In the genomic region with DNA sequence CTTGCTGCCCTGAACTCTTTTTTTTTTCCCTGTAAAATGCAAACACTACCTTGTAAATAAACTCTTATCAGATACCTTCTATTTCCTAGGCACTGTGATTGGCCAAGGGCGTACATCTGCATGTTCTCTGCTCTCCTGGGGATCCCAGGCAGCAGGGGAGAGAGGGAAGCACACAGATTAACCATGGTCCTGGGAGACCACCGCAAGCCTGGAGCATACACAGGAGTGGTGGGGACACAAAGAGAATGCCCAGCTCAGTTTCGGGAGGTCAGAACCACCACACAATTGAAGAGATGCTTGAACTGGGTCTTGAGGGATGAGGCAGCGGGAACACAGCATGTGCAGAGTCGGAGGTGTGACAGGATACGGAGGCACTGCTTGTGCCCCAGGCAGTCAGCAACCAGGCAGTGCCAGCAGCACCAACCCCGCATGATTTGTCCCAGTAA, we compare ENCODE assay signal across 20 cellular contexts.
"Had no signal": no experiment of that assay in that cellular context is flagged by ENCODE, and none has a peak within 500 bp of the region (broad histone marks: within the 10 kb centered on the region; RNA-seq: fewer than 3 reads in every experiment).

No MANE protein-coding gene starts in this region.

- FAIRE-seq: bronchial epithelial cell, endothelial cell of umbilical vein had no signal

- H3K36me3 ChIP-seq: esophagus squamous epithelium, lower lobe of right lung, transverse colon, vagina, WERI-Rb-1 had no signal

- DNase-seq: activated CD4-positive, alpha-beta memory T cell treated with anti-CD3 and anti-CD28 coated beads for 36 hours; activated CD4-positive, alpha-beta T cell treated with anti-CD3 and anti-CD28 coated beads for 4 hours; activated T-cell treated with anti-CD3 and anti-CD28 coated beads for 4 hours; effector CD8-positive, alpha-beta T cell; esophagus squamous epithelium; hippocampal formation; islet precursor cell; lower lobe of right lung; stimulated activated CD4-positive, alpha-beta T cell treated with anti-CD3 and anti-CD28 coated beads, Interleukin-2, amount 100 ng/mL, for 24 hours; stimulated activated naive CD8-positive, alpha-beta T cell treated with anti-CD3 and anti-CD28 coated beads, Interleukin-15, Interleukin-2, amounts not matched to agents 100 U/mL and 50 U/mL, for 24 hours; T-helper 17 cell; transverse colon; WERI-Rb-1 had no signal

- H3K9me3 ChIP-seq: esophagus squamous epithelium, lower lobe of right lung, transverse colon, vagina had no signal

- H3K4me3 ChIP-seq: esophagus squamous epithelium, lower lobe of right lung, transverse colon, vagina had no signal

- H3K4me1 ChIP-seq: lower lobe of right lung had no signal

- H3K4me1 Mint-ChIP-seq: T-helper 17 cell had no signal

- ATAC-seq: lower lobe of right lung; natural killer cell treated with Interleukin-12 subunit alpha and Interleukin-12 subunit beta and Interleukin-15 and Interleukin-18, amount 100 ng/mL, for 72 hours; stimulated activated naive CD8-positive, alpha-beta T cell treated with anti-CD3 and anti-CD28 coated beads, Interleukin-15, Interleukin-2, amounts not matched to agents 100 U/mL and 50 U/mL, for 24 hours; T-helper 17 cell had no signal

- H3K4me3 Mint-ChIP-seq: activated CD4-positive, alpha-beta memory T cell treated with anti-CD3 and anti-CD28 coated beads for 36 hours; activated naive CD8-positive, alpha-beta T cell; activated T-helper 1 cell treated with anti-CD3 and anti-CD28 coated beads, Interleukin-12 subunit alpha, Interleukin-12 subunit beta, Interleukin-2, Interleukin-4 antibody, amounts not matched to agents 30 ng/mL and 10 ng/mL and 1 ng/mL, durations not matched to agents 14 hours and 24 hours and 36 hours; dendritic cell treated with granulocyte-macrophage colony-stimulating factor and Interleukin-4, amounts not matched to agents 40 ng/mL and 50 ng/mL, for 4 days; natural killer cell treated with Interleukin-12 subunit alpha and Interleukin-12 subunit beta and Interleukin-15 and Interleukin-18, amount 100 ng/mL, for 72 hours; T-helper 17 cell had no signal

- H3K27me3 ChIP-seq: vagina had no signal

- H3K36me3 Mint-ChIP-seq: activated CD4-positive, alpha-beta memory T cell treated with anti-CD3 and anti-CD28 coated beads for 36 hours; activated naive CD8-positive, alpha-beta T cell; natural killer cell treated with Interleukin-12 subunit alpha and Interleukin-12 subunit beta and Interleukin-15 and Interleukin-18, amount 100 ng/mL, for 72 hours had no signal

- H3K9me3 Mint-ChIP-seq: activated CD4-positive, alpha-beta memory T cell treated with anti-CD3 and anti-CD28 coated beads for 36 hours; activated T-helper 1 cell treated with anti-CD3 and anti-CD28 coated beads, Interleukin-12 subunit alpha, Interleukin-12 subunit beta, Interleukin-2, Interleukin-4 antibody, amounts not matched to agents 30 ng/mL and 10 ng/mL and 1 ng/mL, durations not matched to agents 14 hours and 24 hours and 36 hours; dendritic cell treated with granulocyte-macrophage colony-stimulating factor and Interleukin-4, amounts not matched to agents 40 ng/mL and 50 ng/mL, for 4 days; natural killer cell treated with Interleukin-12 subunit alpha and Interleukin-12 subunit beta and Interleukin-15 and Interleukin-18, amount 100 ng/mL, for 72 hours had no signal

- H3K27ac Mint-ChIP-seq: activated CD4-positive, alpha-beta memory T cell treated with anti-CD3 and anti-CD28 coated beads for 36 hours; activated naive CD8-positive, alpha-beta T cell; activated T-helper 1 cell treated with anti-CD3 and anti-CD28 coated beads, Interleukin-12 subunit alpha, Interleukin-12 subunit beta, Interleukin-2, Interleukin-4 antibody, amounts not matched to agents 30 ng/mL and 10 ng/mL and 1 ng/mL, durations not matched to agents 14 hours and 24 hours and 36 hours; dendritic cell treated with granulocyte-macrophage colony-stimulating factor and Interleukin-4, amounts not matched to agents 40 ng/mL and 50 ng/mL, for 4 days; natural killer cell treated with Interleukin-12 subunit alpha and Interleukin-12 subunit beta and Interleukin-15 and Interleukin-18, amount 100 ng/mL, for 72 hours; T-helper 17 cell had no signal

- H3K27ac ChIP-seq: esophagus squamous epithelium, lower lobe of right lung, transverse colon, vagina, WERI-Rb-1 had no signal
